15 cellular contexts compared by ENCODE assay signal in the genomic region with DNA sequence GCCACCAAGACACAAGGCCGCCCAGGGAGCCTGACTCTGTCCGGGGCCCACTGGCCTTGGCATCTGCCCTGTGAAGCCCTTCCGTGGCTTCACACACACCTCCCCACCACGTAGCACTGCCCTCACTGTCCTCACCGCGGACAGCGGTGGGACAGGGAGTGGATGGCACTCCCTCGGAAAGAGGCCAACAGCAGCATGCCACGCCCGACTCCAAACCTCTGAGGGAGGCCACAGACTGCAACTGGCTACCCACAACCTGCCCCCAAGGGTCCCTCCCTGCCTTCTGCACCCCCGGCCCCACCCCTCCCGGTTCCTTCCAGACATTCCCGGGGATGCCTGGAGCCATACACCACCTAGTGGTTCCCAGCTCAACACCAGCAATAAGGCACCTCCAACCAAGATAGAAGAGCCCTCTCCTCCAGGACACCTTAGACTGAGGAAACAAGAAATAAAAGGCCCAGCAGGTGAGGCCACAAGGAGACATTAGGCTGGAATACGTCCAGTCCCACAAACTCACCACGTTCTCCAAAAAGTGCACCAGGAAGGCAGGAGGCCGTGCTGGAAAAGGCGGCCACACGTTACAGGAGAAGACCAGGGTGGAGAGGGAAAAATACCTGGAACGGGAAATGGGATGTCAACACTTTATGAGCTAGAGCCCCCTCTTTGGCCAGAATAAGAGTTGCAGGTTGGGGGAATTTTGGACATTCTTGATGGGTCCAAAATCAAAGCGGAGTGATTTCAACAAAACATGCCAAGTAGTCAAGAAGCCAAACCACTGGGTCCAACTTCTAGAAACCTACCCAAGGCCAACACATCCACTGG.
A peak's percentile ranks its signal among the peaks of the same experiment; 100 is the strongest.
DNase-seq lines count a peak whose midpoint lies in the region; ATAC-seq and TF ChIP-seq lines count a peak whose summit lies in the region.
"Had no signal": no experiment of that assay in that cellular context is flagged by ENCODE, and none has a peak within 500 bp of the region (broad histone marks: within the 10 kb centered on the region; RNA-seq: fewer than 3 reads in every experiment).

No MANE protein-coding gene starts in this region.

- H3K4me3 Mint-ChIP-seq in type B pancreatic cell, result no peak overlapping the region
- H3K4me3 Mint-ChIP-seq: activated naive CD8-positive, alpha-beta T cell treated with anti-CD3 and anti-CD28 coated beads for 36 hours; immature natural killer cell; neural crest cell; stimulated activated naive CD8-positive, alpha-beta T cell treated with anti-CD3 and anti-CD28 coated beads, Interleukin-15, amount 100 ng/mL, for 72 hours had no signal

- CTCF ChIA-PET in PC-9 (lab: Charles Lee), result no interaction called here

- H3K4me3 ChIP-seq in PC-9 (no peak overlapping the region), fibroblast of villous mesenchyme (ENCODE audit: low read depth, low read length) (no peak overlapping the region)

- intact Hi-C loops in PC-9 (cut with micrococcal nuclease; ENCODE audit: unreplicated experiment), result no loop called here

- POLR2A ChIA-PET in PC-9 (lab: Charles Lee; ENCODE audit: unreplicated experiment), result no interaction called here

- H3K27me3 Mint-ChIP-seq in type B pancreatic cell, result no peaks in the 10 kb centered on the region

- no peaks in the 10 kb centered on the region for H3K27me3 ChIP-seq in PC-9 (ENCODE audit: insufficient read depth, low read depth)

- peak overlapping the region; percentile 32 for H3K27ac Mint-ChIP-seq in type B pancreatic cell
- H3K27ac Mint-ChIP-seq: activated naive CD8-positive, alpha-beta T cell treated with anti-CD3 and anti-CD28 coated beads for 36 hours; immature natural killer cell; stimulated activated naive CD8-positive, alpha-beta T cell treated with anti-CD3 and anti-CD28 coated beads, Interleukin-15, amount 100 ng/mL, for 72 hours had no signal

- DNase-seq in NCI-H82 (lab: John Stamatoyannopoulos, UW), result peak; percentile 13
- no peak for DNase-seq in NCI-H82 treated with DMSO at 0.1 percent for 48 hours (lab: John Stamatoyannopoulos, UW; ENCODE audit: unreplicated experiment)
- no peak for DNase-seq in PC-9
- no peak for DNase-seq in fibroblast of villous mesenchyme (ENCODE audit: low read depth)
- DNase-seq in type B pancreatic cell (ENCODE audit: extremely low spot score, unreplicated experiment), result no peak
- no peak for DNase-seq in DMS53 (lab: John Stamatoyannopoulos, UW)
- DNase-seq: activated CD4-positive, alpha-beta T cell treated with anti-CD3 and anti-CD28 coated beads, Interleukin-2, amount 50 U/mL, for 4 hours; activated naive CD8-positive, alpha-beta T cell treated with anti-CD3 and anti-CD28 coated beads for 36 hours; immature natural killer cell; NCI-H2107; stimulated activated CD4-positive, alpha-beta T cell treated with anti-CD3 and anti-CD28 coated beads, Interleukin-2, amount 100 ng/mL, for 24 hours; stimulated activated naive CD8-positive, alpha-beta T cell treated with anti-CD3 and anti-CD28 coated beads, Interleukin-15, amount 100 ng/mL, for 72 hours had no signal

- peak; percentile 46 for TF ChIP-seq CTCF in PC-9 (conservative IDR thresholded peaks at IDR 0.05)
- peak; percentile 45 for TF ChIP-seq CTCF in fibroblast of villous mesenchyme (IDR thresholded peaks at IDR 0.05; ENCODE audit: insufficient read depth, low read depth, low read length)
- no peak for TF ChIP-seq CTCF in type B pancreatic cell (conservative IDR thresholded peaks at IDR 0.05)

- H3K4me1 Mint-ChIP-seq in type B pancreatic cell (ENCODE audit: unreplicated experiment), result peaks cover 68% of the 10 kb centered on the region
- H3K4me1 Mint-ChIP-seq: activated naive CD8-positive, alpha-beta T cell treated with anti-CD3 and anti-CD28 coated beads for 36 hours; immature natural killer cell; neural crest cell; stimulated activated naive CD8-positive, alpha-beta T cell treated with anti-CD3 and anti-CD28 coated beads, Interleukin-15, amount 100 ng/mL, for 72 hours had no signal

- H3K36me3 Mint-ChIP-seq in type B pancreatic cell, result peaks cover 6% of the 10 kb centered on the region
- H3K36me3 Mint-ChIP-seq: activated naive CD8-positive, alpha-beta T cell treated with anti-CD3 and anti-CD28 coated beads for 36 hours; immature natural killer cell had no signal

- H4K20me1 ChIP-seq in PC-9 (ENCODE audit: insufficient read depth), result no peaks in the 10 kb centered on the region

- ATAC-seq in GM19395 (IDR thresholded peaks at IDR 0.05; ENCODE audit: unreplicated experiment), result no peak
- no peak for ATAC-seq in GM21529 (IDR thresholded peaks at IDR 0.05; ENCODE audit: unreplicated experiment)
- ATAC-seq: stimulated activated naive CD8-positive, alpha-beta T cell treated with anti-CD3 and anti-CD28 coated beads, Interleukin-15, amount 100 ng/mL, for 72 hours had no signal

- no TSS peak for BruUV-seq in PC-9 (replicated peaks; lab: Mats Ljungman, UMichigan)

- H3K4me1 ChIP-seq in PC-9 (replicated peaks; ENCODE audit: insufficient read depth), result peaks cover 22% of the 10 kb centered on the region

- no peaks in the 10 kb centered on the region for H3K9me2 ChIP-seq in PC-9 (ENCODE audit: insufficient read depth)

- H3K9me3 Mint-ChIP-seq in type B pancreatic cell, result no peaks in the 10 kb centered on the region
- H3K9me3 Mint-ChIP-seq: activated naive CD8-positive, alpha-beta T cell treated with anti-CD3 and anti-CD28 coated beads for 36 hours; immature natural killer cell; neural crest cell; stimulated activated naive CD8-positive, alpha-beta T cell treated with anti-CD3 and anti-CD28 coated beads, Interleukin-15, amount 100 ng/mL, for 72 hours had no signal

- no peaks in the 10 kb centered on the region for H3K9me3 ChIP-seq in PC-9 (ENCODE audit: insufficient read depth, low read depth)

- H2AFZ ChIP-seq in PC-9, result no peak overlapping the region

- no peak overlapping the region for H3K4me2 ChIP-seq in PC-9

- H3K27ac ChIP-seq in PC-9, result no peak overlapping the region

- H3K79me2 ChIP-seq in PC-9 (ENCODE audit: low read depth), result peaks cover 96% of the 10 kb centered on the region

- H3K36me3 ChIP-seq in PC-9 (ENCODE audit: low read depth), result no peaks in the 10 kb centered on the region

- peaks cover 6% of the 10 kb centered on the region; the same call in 1 of the 2 replicates for H3F3A ChIP-seq in PC-9 (ENCODE audit: insufficient read depth, low read depth)
